Comparison of ENCODE assay signal across 8 cellular contexts in the genomic region with DNA sequence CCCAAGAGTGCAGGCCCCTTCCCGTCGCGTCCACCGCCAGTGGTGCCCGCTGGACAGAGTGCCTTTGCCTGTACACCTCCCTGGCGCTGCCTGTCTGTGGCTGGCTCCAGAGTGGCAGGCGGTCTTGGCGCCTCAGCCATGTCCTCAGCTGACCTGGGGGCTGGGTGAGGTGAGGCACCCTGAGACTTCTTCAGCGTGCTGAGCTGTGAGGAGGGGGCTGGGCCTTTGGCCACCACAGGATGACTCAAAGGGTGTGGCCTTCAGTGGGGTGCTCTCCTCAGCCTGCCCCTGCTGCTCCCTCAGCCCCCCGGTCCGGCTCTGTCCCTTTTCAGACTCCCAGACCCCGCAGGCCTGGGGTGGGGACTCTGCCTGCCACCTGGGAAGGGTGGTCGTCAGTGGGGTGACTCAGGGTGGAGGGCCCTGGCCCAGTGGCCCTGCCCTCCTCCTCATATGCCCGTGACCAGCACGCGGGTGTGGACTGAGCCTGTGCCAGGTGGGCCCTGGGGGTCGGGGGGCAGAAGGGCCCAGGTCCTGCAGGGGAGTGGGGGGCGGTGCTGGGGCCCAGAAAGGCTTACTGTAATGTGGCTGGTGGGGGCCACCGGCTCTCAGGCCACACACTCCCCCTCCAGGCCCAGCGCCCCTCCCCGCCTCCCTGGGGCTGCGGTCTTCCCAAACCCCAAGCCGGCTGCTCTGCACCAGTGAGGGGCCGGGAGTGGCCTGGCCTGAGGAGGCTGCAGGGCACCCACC. TPM values are rescaled to one million over a fixed set of nuclear protein-coding genes. Genes with fewer than 3 reads are reported as not detected.
DNase-seq lines count a peak whose midpoint lies in the region; ATAC-seq, FAIRE-seq and TF ChIP-seq lines count a peak whose summit lies in the region.

No MANE protein-coding gene starts in this region.

- H3K9me3 Mint-ChIP-seq in CD8-positive, alpha-beta memory T cell, result no peaks in the 10 kb centered on the region
- H3K9me3 Mint-ChIP-seq in astrocyte (ENCODE audit: unreplicated experiment), result peaks cover 3% of the 10 kb centered on the region

- H3K4me1 Mint-ChIP-seq in CD8-positive, alpha-beta memory T cell, result peaks cover 13 to 37% (median 18%) of the 10 kb centered on the region in 3 donors
- no peaks in the 10 kb centered on the region for H3K4me1 Mint-ChIP-seq in astrocyte (ENCODE audit: low read depth, unreplicated experiment)

- TF ChIP-seq POLR2A in suprapubic skin (IDR thresholded peaks at IDR 0.05), result no peak

- peaks cover 38% of the 10 kb centered on the region for H3K4me1 ChIP-seq in CD8-positive, alpha-beta memory T cell (ENCODE audit: insufficient read depth, low read length)
- H3K4me1 ChIP-seq in astrocyte (ENCODE audit: insufficient read depth, low read length) (peaks cover 18% of the 10 kb centered on the region), suprapubic skin (peaks cover 91% of the 10 kb centered on the region)

- CTCF ChIA-PET in CD8-positive, alpha-beta memory T cell (lab: Charles Lee), result interaction anchor here (1.7 to 2.1 kb wide), 2 partner anchors 59 to 96 kb away, joined by 6 to 12 read pairs; no protein-coding TSS in a partner anchor

- H3K9ac ChIP-seq in astrocyte (ENCODE audit: low read length), result no peak overlapping the region

- H3K4me3 ChIP-seq in CD8-positive, alpha-beta memory T cell (ENCODE audit: low read length), result no peak overlapping the region
- H3K4me3 ChIP-seq in astrocyte (ENCODE audit: insufficient read depth, low read depth, low read length), result no peak overlapping the region
- H3K4me3 ChIP-seq in kidney epithelial cell (ENCODE audit: low read depth, low read length), result peak overlapping the region; percentile 17
- H3K4me3 ChIP-seq in suprapubic skin, result peak overlapping the region; percentile 61

- H3K27ac ChIP-seq in CD8-positive, alpha-beta memory T cell (ENCODE audit: low read depth, low read length), result peak overlapping the region; percentile 64
- H3K27ac ChIP-seq in astrocyte (ENCODE audit: low read depth, low read length) (no peak overlapping the region), suprapubic skin (peak overlapping the region; percentile 98)

- POLR2A ChIA-PET in CD8-positive, alpha-beta memory T cell (lab: Charles Lee), result no interaction called here

- peak overlapping the region in 3 of 7 donors; percentile 15 to 63 (median 58) for H3K4me3 Mint-ChIP-seq in CD8-positive, alpha-beta memory T cell
- H3K4me3 Mint-ChIP-seq in astrocyte (ENCODE audit: unreplicated experiment), result no peak overlapping the region

- WGBS in suprapubic skin, result no CpG with 5 or more reads among the region's 24 CpGs

- peak overlapping the region; percentile 62 for H3K4me2 ChIP-seq in astrocyte (ENCODE audit: low read length)

- H3K27me3 Mint-ChIP-seq in CD8-positive, alpha-beta memory T cell, result no peaks in the 10 kb centered on the region
- peaks cover 13% of the 10 kb centered on the region for H3K27me3 Mint-ChIP-seq in astrocyte (ENCODE audit: low read depth, unreplicated experiment)

- no peak overlapping the region for H2AFZ ChIP-seq in astrocyte (ENCODE audit: low read depth, low read length)

- no peaks in the 10 kb centered on the region for H3K79me2 ChIP-seq in astrocyte (ENCODE audit: insufficient read depth, low read length)

- TF ChIP-seq EP300 in suprapubic skin (IDR thresholded peaks at IDR 0.05), result no peak

- no peak for FAIRE-seq in astrocyte (lab: Jason Lieb, UNC)

- ATAC-seq in HG02938 (IDR thresholded peaks at IDR 0.05; ENCODE audit: unreplicated experiment) (no peak), GM21528 (IDR thresholded peaks at IDR 0.05; ENCODE audit: low FRiP score, unreplicated experiment) (no peak)

- no peaks in the 10 kb centered on the region for H3K36me3 ChIP-seq in CD8-positive, alpha-beta memory T cell (ENCODE audit: insufficient read depth, low read length)
- H3K36me3 ChIP-seq in astrocyte (ENCODE audit: insufficient read depth, low read length), result no peaks in the 10 kb centered on the region
- H3K36me3 ChIP-seq in kidney epithelial cell (ENCODE audit: control insufficient read depth, insufficient read depth, low read length), result no peaks in the 10 kb centered on the region
- H3K36me3 ChIP-seq in suprapubic skin, result no peaks in the 10 kb centered on the region

- H3K27ac Mint-ChIP-seq in CD8-positive, alpha-beta memory T cell, result peak overlapping the region in 5 of 8 donors; percentile 46 to 94 (median 61)
- no peak overlapping the region for H3K27ac Mint-ChIP-seq in astrocyte (ENCODE audit: unreplicated experiment)

- peak in 4 of 5 donors; percentile 33 to 73 (median 38) for DNase-seq in CD8-positive, alpha-beta memory T cell
- peak; percentile 13 for DNase-seq in MV-4-11 (lab: John Stamatoyannopoulos, UW)
- DNase-seq in astrocyte (ENCODE audit: low read depth), result peak; percentile 44
- DNase-seq in kidney epithelial cell (ENCODE audit: low read depth), result no peak
- DNase-seq in suprapubic skin (ENCODE audit: low spot score in 2 of 2), result no peak
- DNase-seq in NCI-H1105 treated with DMSO at 0.1 percent for 48 hours (lab: John Stamatoyannopoulos, UW), result no peak

- TF ChIP-seq CTCF in astrocyte (IDR thresholded peaks at IDR 0.05; ENCODE audit: insufficient read depth, low read depth, low read length), result no peak
- TF ChIP-seq CTCF in kidney epithelial cell (IDR thresholded peaks at IDR 0.05; ENCODE audit: insufficient read depth, low read length, poor library complexity, severe bottlenecking), result no peak
- TF ChIP-seq CTCF in suprapubic skin (IDR thresholded peaks at IDR 0.05), result no peak

- no peaks in the 10 kb centered on the region for H4K20me1 ChIP-seq in astrocyte (ENCODE audit: insufficient read depth, low read length)

- H3K27me3 ChIP-seq in CD8-positive, alpha-beta memory T cell (ENCODE audit: insufficient read depth, low read length, poor library complexity, severe bottlenecking), result no peaks in the 10 kb centered on the region
- no peaks in the 10 kb centered on the region for H3K27me3 ChIP-seq in astrocyte (ENCODE audit: insufficient read depth, low read length)
- H3K27me3 ChIP-seq in kidney epithelial cell (ENCODE audit: control insufficient read depth, insufficient read depth, low read length), result peaks cover 5% of the 10 kb centered on the region
- H3K27me3 ChIP-seq in suprapubic skin, result no peaks in the 10 kb centered on the region

- H3K9me3 ChIP-seq in CD8-positive, alpha-beta memory T cell (ENCODE audit: low read length), result no peaks in the 10 kb centered on the region
- no peaks in the 10 kb centered on the region for H3K9me3 ChIP-seq in astrocyte (ENCODE audit: insufficient read depth, low read depth, low read length)
- no peaks in the 10 kb centered on the region for H3K9me3 ChIP-seq in suprapubic skin

- no peaks in the 10 kb centered on the region for H3K36me3 Mint-ChIP-seq in CD8-positive, alpha-beta memory T cell
- H3K36me3 Mint-ChIP-seq in astrocyte (ENCODE audit: low read depth, unreplicated experiment), result no peaks in the 10 kb centered on the region

RNA-seq across cellular contexts. Expression of gene CRELD2, which starts 15.9 kb away (rescaled TPM):
- 10 to 100 TPM; 49.4 to 50.7 TPM for total RNA-seq in CD8-positive, alpha-beta memory T cell
- polyA plus RNA-seq in CD8-positive, alpha-beta memory T cell, result 53.2 TPM
- 49.6 and 58.2 TPM in 2 replicates for total RNA-seq in astrocyte
- 59.1 and 68.2 TPM in 2 replicates for total RNA-seq in kidney epithelial cell
- 10 to 100 TPM in 3 of 4 donors, 1 to 10 TPM in 1; 9.3 to 29.4 (median 21.5) TPM for total RNA-seq in suprapubic skin

RNA-seq across cellular contexts. Expression of gene ALG12, which starts 16.1 kb away (rescaled TPM):
- 10 to 100 TPM; 21.0 TPM for total RNA-seq in CD8-positive, alpha-beta memory T cell
- 21.8 TPM for polyA plus RNA-seq in CD8-positive, alpha-beta memory T cell
- total RNA-seq in astrocyte (23.8 and 26.2 TPM in 2 replicates), kidney epithelial cell (24.3 and 26.2 TPM in 2 replicates), suprapubic skin (10 to 100 TPM; 13.2 to 23.8 (median 16.8) TPM)

RNA-seq across cellular contexts. Expression of gene PIM3, which starts 26.3 kb away (rescaled TPM):
- total RNA-seq in CD8-positive, alpha-beta memory T cell, result 100 to 1,000 TPM; 202 to 227 TPM
- polyA plus RNA-seq in CD8-positive, alpha-beta memory T cell, result 39.3 TPM
- total RNA-seq in astrocyte (15.1 and 15.5 TPM in 2 replicates), kidney epithelial cell (66.9 and 77.3 TPM in 2 replicates), suprapubic skin (100 to 1,000 TPM; 103 to 202 (median 143) TPM)

Comparison
In these comparisons a context has a peak if more than half of its experiments do, and no peak if none do; other contexts are left out.
1. DNase-seq: peak in CD8-positive, alpha-beta memory T cell (4 of 5), MV-4-11 (single experiment) and astrocyte (single experiment); none in kidney epithelial cell (single experiment), suprapubic skin (0 of 2) and NCI-H1105 treated with DMSO at 0.1 percent for 48 hours (single experiment).
2. H3K4me3 ChIP-seq: peak in kidney epithelial cell (single experiment) and suprapubic skin (single experiment); none in CD8-positive, alpha-beta memory T cell (single experiment) and astrocyte (single experiment).